In the genomic region with DNA sequence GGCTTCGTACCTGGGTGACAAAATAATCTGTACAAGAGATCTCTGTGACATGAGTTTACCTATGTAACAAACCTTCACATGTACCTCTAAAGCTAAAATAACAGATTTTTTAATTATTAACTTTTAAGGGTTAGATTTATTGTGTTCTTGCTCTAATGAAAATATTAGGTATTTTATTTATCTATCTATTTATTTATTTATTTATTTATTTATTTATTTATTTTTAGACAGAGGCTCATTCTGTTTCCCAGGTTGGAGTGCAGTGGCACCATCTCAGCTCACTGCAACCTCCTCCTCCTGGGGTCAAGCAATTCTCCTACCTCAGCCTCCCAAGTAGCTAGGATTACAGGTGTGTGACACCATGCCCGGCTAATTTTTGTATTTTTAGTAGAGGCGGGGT, we compare ENCODE assay signal across 2 cellular contexts.
A peak's percentile ranks its signal among the peaks of the same experiment; 100 is the strongest.
DNase-seq lines count a peak whose midpoint lies in the region; ATAC-seq, FAIRE-seq and TF ChIP-seq lines count a peak whose summit lies in the region.
"Not testable (repeated sequence)": the region's sequence is repeated elsewhere in the genome, so short reads cannot be mapped to it uniquely, and the experiment has no call there.

No MANE protein-coding gene starts in this region.

- ATAC-seq in A549 = not testable (repeated sequence)

- POLR2A ChIA-PET in A549 (lab: Yijun Ruan, JAX); HEK293 (lab: Yijun Ruan, JAX): not testable (repeated sequence)

- not testable (repeated sequence) for TF ChIP-seq POLR2A in A549 (IDR thresholded peaks at IDR 0.05; ENCODE audit: low read length)

- FAIRE-seq in A549 (lab: Jason Lieb, UNC) = not testable (repeated sequence)

- 76% methylated on average over 3 of the region's 3 CpGs for WGBS in A549 (ENCODE audit: missing lambda C conversion rate)

- TF ChIP-seq RAD21 in A549 (conservative IDR thresholded peaks at IDR 0.05 in 1 of 2, IDR thresholded peaks at IDR 0.05 in 1 of 2) = not testable (repeated sequence)

- not testable (repeated sequence) for TF ChIP-seq EP300 in A549 (IDR thresholded peaks at IDR 0.05)

- CTCF ChIA-PET in A549 (lab: Yijun Ruan, JAX); HEK293 (lab: Yijun Ruan, JAX): not testable (repeated sequence)

- not testable (repeated sequence) for H3K4me2 ChIP-seq in A549

- H3K9me3 ChIP-seq in A549; HEK293 (ENCODE audit: control insufficient read depth, insufficient read depth, low read depth, low read length): not testable (repeated sequence)

- not testable (repeated sequence) for H3K27ac ChIP-seq in A549; HEK293 (ENCODE audit: extremely low read depth, low read depth, low read length)

- not testable (repeated sequence) for H3K36me3 ChIP-seq in HEK293 (ENCODE audit: control insufficient read depth in 2 of 2, insufficient read depth in 1 of 2, low read length in 2 of 2)

- not testable (repeated sequence) for H3K4me3 ChIP-seq in A549; HEK293 (ENCODE audit: low read depth, low read length)

- TF ChIP-seq CTCF in A549 (IDR thresholded peaks at IDR 0.05); HEK293 (tag by site-specific recombination; IDR thresholded peaks at IDR 0.05): not testable (repeated sequence)

- not testable (repeated sequence) for H3K4me1 ChIP-seq in A549; HEK293 (ENCODE audit: control insufficient read depth, insufficient read depth, low read length)

- not testable (repeated sequence) for DNase-seq in A549 (ENCODE audit: low read depth in 1 of 2, low spot score in 1 of 2)

TF ChIP-seq in A549, 52 proteins besides CTCF, POLR2A, EP300 and RAD21:
- TF ChIP-seq ZC3H11A (IDR thresholded peaks at IDR 0.05) = peak; percentile 68

TF ChIP-seq in HEK293, 187 proteins besides CTCF, POLR2A, EP300 and RAD21 (continues in another document):
- TF ChIP-seq, protein P1, sequence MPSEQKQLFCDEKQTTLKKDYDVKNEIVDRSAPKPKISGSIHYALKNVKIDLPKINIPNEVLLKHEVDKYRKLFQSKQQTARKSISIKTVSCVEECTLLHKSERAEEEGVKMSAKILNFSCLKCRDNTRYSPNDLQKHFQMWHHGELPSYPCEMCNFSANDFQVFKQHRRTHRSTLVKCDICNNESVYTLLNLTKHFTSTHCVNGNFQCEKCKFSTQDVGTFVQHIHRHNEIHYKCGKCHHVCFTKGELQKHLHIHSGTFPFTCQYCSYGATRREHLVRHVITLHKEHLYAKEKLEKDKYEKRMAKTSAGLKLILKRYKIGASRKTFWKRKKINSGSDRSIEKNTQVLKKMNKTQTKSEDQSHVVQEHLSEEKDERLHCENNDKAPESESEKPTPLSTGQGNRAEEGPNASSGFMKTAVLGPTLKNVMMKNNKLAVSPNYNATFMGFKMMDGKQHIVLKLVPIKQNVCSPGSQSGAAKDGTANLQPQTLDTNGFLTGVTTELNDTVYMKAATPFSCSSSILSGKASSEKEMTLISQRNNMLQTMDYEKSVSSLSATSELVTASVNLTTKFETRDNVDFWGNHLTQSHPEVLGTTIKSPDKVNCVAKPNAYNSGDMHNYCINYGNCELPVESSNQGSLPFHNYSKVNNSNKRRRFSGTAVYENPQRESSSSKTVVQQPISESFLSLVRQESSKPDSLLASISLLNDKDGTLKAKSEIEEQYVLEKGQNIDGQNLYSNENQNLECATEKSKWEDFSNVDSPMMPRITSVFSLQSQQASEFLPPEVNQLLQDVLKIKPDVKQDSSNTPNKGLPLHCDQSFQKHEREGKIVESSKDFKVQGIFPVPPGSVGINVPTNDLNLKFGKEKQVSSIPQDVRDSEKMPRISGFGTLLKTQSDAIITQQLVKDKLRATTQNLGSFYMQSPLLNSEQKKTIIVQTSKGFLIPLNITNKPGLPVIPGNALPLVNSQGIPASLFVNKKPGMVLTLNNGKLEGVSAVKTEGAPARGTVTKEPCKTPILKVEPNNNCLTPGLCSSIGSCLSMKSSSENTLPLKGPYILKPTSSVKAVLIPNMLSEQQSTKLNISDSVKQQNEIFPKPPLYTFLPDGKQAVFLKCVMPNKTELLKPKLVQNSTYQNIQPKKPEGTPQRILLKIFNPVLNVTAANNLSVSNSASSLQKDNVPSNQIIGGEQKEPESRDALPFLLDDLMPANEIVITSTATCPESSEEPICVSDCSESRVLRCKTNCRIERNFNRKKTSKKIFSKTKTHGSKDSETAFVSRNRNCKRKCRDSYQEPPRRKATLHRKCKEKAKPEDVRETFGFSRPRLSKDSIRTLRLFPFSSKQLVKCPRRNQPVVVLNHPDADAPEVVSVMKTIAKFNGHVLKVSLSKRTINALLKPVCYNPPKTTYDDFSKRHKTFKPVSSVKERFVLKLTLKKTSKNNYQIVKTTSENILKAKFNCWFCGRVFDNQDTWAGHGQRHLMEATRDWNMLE (tag by site-specific recombination; conservative IDR thresholded peaks at IDR 0.05; ENCODE audit: low read depth) = peak; percentile 82
- TF ChIP-seq ZNF140 (tag by site-specific recombination; IDR thresholded peaks at IDR 0.05) (peak; percentile 63; the same call in 1 of the 2 replicates), ZNF623 (tag by site-specific recombination; IDR thresholded peaks at IDR 0.05) (peak; percentile 68), ZBTB8A (tag by site-specific recombination; IDR thresholded peaks at IDR 0.05) (peak; percentile 76), ZNF558 (tag by site-specific recombination; IDR thresholded peaks at IDR 0.05) (peak; percentile 48; the same call in 1 of the 2 replicates), ZNF654 (tag by site-specific recombination; IDR thresholded peaks at IDR 0.05; ENCODE audit: low read depth) (peak; percentile 21; the same call in 1 of the 2 replicates), ZNF560 (tag by site-specific recombination; IDR thresholded peaks at IDR 0.05; ENCODE audit: borderline replicate concordance) (peak; percentile 58; the same call in 1 of the 2 replicates), ZNF433 (tag by site-specific recombination; IDR thresholded peaks at IDR 0.05; ENCODE audit: low read depth) (0 out of 2 replicates have a peak, but pooled peaks have one; percentile 32), ZBTB1 (tag by site-specific recombination; IDR thresholded peaks at IDR 0.05) (0 out of 2 replicates have a peak, but pooled peaks have one; percentile 19), ZNF555 (tag by site-specific recombination; conservative IDR thresholded peaks at IDR 0.05) (peak; percentile 88), ZNF202 (tag by site-specific recombination; IDR thresholded peaks at IDR 0.05; ENCODE audit: borderline replicate concordance) (peak; percentile 38; the same call in 1 of the 2 replicates), ZNF629 (tag by site-specific recombination; IDR thresholded peaks at IDR 0.05) (peak; percentile 44), ZXDB (tag by site-specific recombination; IDR thresholded peaks at IDR 0.05) (peak; percentile 74), ZNF266 (tag by site-specific recombination; IDR thresholded peaks at IDR 0.05; ENCODE audit: low read depth) (peak; percentile 59; the same call in 1 of the 2 replicates), ZNF501 (tag by site-specific recombination; IDR thresholded peaks at IDR 0.05) (0 out of 2 replicates have a peak, but pooled peaks have one; percentile 43), ZNF138 (tag by site-specific recombination; IDR thresholded peaks at IDR 0.05; ENCODE audit: borderline replicate concordance) (0 out of 2 replicates have a peak, but pooled peaks have one; percentile 45), ZNF664 (tag by site-specific recombination; IDR thresholded peaks at IDR 0.05) (peak; percentile 38; the same call in 1 of the 2 replicates)
- TF ChIP-seq, protein P2, sequence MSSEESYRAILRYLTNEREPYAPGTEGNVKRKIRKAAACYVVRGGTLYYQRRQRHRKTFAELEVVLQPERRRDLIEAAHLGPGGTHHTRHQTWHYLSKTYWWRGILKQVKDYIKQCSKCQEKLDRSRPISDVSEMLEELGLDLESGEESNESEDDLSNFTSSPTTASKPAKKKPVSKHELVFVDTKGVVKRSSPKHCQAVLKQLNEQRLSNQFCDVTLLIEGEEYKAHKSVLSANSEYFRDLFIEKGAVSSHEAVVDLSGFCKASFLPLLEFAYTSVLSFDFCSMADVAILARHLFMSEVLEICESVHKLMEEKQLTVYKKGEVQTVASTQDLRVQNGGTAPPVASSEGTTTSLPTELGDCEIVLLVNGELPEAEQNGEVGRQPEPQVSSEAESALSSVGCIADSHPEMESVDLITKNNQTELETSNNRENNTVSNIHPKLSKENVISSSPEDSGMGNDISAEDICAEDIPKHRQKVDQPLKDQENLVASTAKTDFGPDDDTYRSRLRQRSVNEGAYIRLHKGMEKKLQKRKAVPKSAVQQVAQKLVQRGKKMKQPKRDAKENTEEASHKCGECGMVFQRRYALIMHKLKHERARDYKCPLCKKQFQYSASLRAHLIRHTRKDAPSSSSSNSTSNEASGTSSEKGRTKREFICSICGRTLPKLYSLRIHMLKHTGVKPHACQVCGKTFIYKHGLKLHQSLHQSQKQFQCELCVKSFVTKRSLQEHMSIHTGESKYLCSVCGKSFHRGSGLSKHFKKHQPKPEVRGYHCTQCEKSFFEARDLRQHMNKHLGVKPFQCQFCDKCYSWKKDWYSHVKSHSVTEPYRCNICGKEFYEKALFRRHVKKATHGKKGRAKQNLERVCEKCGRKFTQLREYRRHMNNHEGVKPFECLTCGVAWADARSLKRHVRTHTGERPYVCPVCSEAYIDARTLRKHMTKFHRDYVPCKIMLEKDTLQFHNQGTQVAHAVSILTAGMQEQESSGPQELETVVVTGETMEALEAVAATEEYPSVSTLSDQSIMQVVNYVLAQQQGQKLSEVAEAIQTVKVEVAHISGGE (tag by site-specific recombination; conservative IDR thresholded peaks at IDR 0.05; ENCODE audit: low read depth) = peak; percentile 83
